In genomic region chr6:26088344-26088743, GRCh38 we compare ENCODE assay signal across 8 cellular contexts. TPM values are rescaled to one million over a fixed set of nuclear protein-coding genes. Genes with fewer than 3 reads are reported as not detected.
DNase-seq lines count a peak whose midpoint lies in the region; ATAC-seq and TF ChIP-seq lines count a peak whose summit lies in the region.

No MANE protein-coding gene starts in this region.

- H3K9me3 ChIP-seq in DOHH2 (ENCODE audit: control insufficient read depth, insufficient read depth, low read length), result no peaks in the 10 kb centered on the region

- H3K27ac ChIP-seq in DOHH2 (ENCODE audit: low read depth, low read length) (peak overlapping the region; percentile 52), rectal smooth muscle tissue (ENCODE audit: low read depth, low read length) (peak overlapping the region; percentile 95)

- TF ChIP-seq CTCF in DOHH2 (IDR thresholded peaks at IDR 0.05; ENCODE audit: low read depth, low read length, poor library complexity, severe bottlenecking), result no peak
- no peak for TF ChIP-seq CTCF in WI38 (IDR thresholded peaks at IDR 0.05; ENCODE audit: low read depth, low read length)
- no peak for TF ChIP-seq CTCF in fibroblast of the aortic adventitia (IDR thresholded peaks at IDR 0.05; ENCODE audit: insufficient read depth, low read length)
- TF ChIP-seq CTCF in GM13976 (IDR thresholded peaks at IDR 0.05; ENCODE audit: borderline replicate concordance, control extremely low read depth, extremely low read depth, insufficient read depth, missing control alignments), result no peak

- H3K27me3 ChIP-seq in DOHH2 (ENCODE audit: control insufficient read depth, low read length), result no peaks in the 10 kb centered on the region
- no peaks in the 10 kb centered on the region for H3K27me3 ChIP-seq in rectal smooth muscle tissue (ENCODE audit: control insufficient read depth, insufficient read depth, low read length)

- in situ Hi-C loops in GM13976 (cut with MboI; ENCODE audit: low sequenced_read_pairs, unreplicated experiment), result no loop called here

- H4K20me1 ChIP-seq in DOHH2 (ENCODE audit: control insufficient read depth, insufficient read depth, low read depth, low read length), result no peaks in the 10 kb centered on the region

- H3K4me1 ChIP-seq in DOHH2 (ENCODE audit: control insufficient read depth, low read length), result peaks cover 67% of the 10 kb centered on the region
- peaks cover 11% of the 10 kb centered on the region for H3K4me1 ChIP-seq in rectal smooth muscle tissue (ENCODE audit: control insufficient read depth, insufficient read depth, low read length)

- H3K9me2 ChIP-seq in DOHH2 (replicated peaks; ENCODE audit: control insufficient read depth, low read length), result no peaks in the 10 kb centered on the region

- H3K36me3 ChIP-seq in DOHH2 (ENCODE audit: control insufficient read depth, low read length), result no peaks in the 10 kb centered on the region
- no peaks in the 10 kb centered on the region for H3K36me3 ChIP-seq in rectal smooth muscle tissue (ENCODE audit: control insufficient read depth, insufficient read depth, low read length)

- H3K4me2 ChIP-seq in DOHH2 (ENCODE audit: low read length), result peak overlapping the region; percentile 94

- DNase-seq in fibroblast of the aortic adventitia (ENCODE audit: low read depth) (peak; percentile 32), H4 (ENCODE audit: low spot score) (no peak), NCI-H1436 treated with DMSO at 0.1 percent for 48 hours (lab: John Stamatoyannopoulos, UW) (no peak), GM13976 (ENCODE audit: low spot score) (no peak)

- H3K4me3 ChIP-seq in DOHH2 (ENCODE audit: low read length) (peak overlapping the region; percentile 78), WI38 (ENCODE audit: low read depth, low read length) (peak overlapping the region; percentile 74), fibroblast of the aortic adventitia (ENCODE audit: low read depth, low read length) (peak overlapping the region; percentile 84), rectal smooth muscle tissue (ENCODE audit: low read length) (peak overlapping the region; percentile 86)

- ATAC-seq in GM18520 (IDR thresholded peaks at IDR 0.05; ENCODE audit: unreplicated experiment), result no peak

- H3K79me2 ChIP-seq in DOHH2 (ENCODE audit: control insufficient read depth, low read length), result no peaks in the 10 kb centered on the region

- peaks cover 11% of the 10 kb centered on the region; the same call in 1 of the 2 replicates for H3F3A ChIP-seq in DOHH2 (ENCODE audit: control insufficient read depth, insufficient read depth)

- no peak overlapping the region for H3K9ac ChIP-seq in rectal smooth muscle tissue (ENCODE audit: low read length)

RNA-seq across cellular contexts. Expression of gene HFE, which starts 1.1 kb away (rescaled TPM):
- total RNA-seq in fibroblast of the aortic adventitia (ENCODE audit: low replicate concordance), result 7.4 and 9.0 TPM in 2 replicates
- total RNA-seq in H4 (2014; rRNA removed; shearing (Covaris generic)), result 7.8 and 13.4 TPM in 2 replicates
